In the genomic region with DNA sequence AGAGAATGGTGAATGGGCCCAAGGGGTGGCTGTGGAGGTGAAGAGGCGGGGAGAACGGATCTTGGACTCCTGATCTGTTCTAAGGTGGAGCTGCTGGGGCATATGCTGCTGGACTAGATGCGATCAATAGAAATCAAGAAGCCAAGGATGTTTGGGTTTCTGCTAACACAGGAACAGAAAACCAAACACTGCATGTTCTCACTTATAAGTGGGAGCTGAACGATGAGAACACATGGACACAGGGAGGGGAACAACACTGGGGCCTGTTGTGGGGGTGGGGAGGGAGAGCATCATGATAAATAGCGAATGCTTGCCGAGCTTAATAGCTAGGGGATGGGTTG, we compare ENCODE assay signal across 17 cellular contexts.
DNase-seq lines count a peak whose midpoint lies in the region; ATAC-seq, FAIRE-seq and TF ChIP-seq lines count a peak whose summit lies in the region.
"Had no signal": no experiment of that assay in that cellular context is flagged by ENCODE, and none has a peak within 500 bp of the region (broad histone marks: within the 10 kb centered on the region; RNA-seq: fewer than 3 reads in every experiment).

No MANE protein-coding gene starts in this region.

- no TSS peak for BruUV-seq in HepG2 (replicated peaks; lab: Mats Ljungman, UMichigan)

- TF ChIP-seq POLR2A in HepG2 (IDR thresholded peaks at IDR 0.05; ENCODE audit: insufficient read depth in 1 of 2, low read depth in 2 of 2, low read length in 2 of 2) (no peak), stomach (IDR thresholded peaks at IDR 0.05) (no peak)

- H4K20me1 ChIP-seq in HepG2 (ENCODE audit: insufficient read depth, low read length): no peaks in the 10 kb centered on the region

- peak overlapping the region; percentile 56 for H3K27ac ChIP-seq in angular gyrus (ENCODE audit: low read depth, low read length)
- H3K27ac ChIP-seq in HepG2 (ENCODE audit: extremely low read length, insufficient read depth, low read length): peak overlapping the region; percentile 91
- peak overlapping the region in 4 of 5 donors; percentile 77 to 88 (median 82) for H3K27ac ChIP-seq in stomach
- H3K27ac ChIP-seq: ovary, SJSA1 had no signal

- peak overlapping the region; percentile 65 for H3K9ac ChIP-seq in HepG2 (ENCODE audit: insufficient read depth, low read depth, low read length)

- CTCF ChIA-PET in HepG2 (lab: Yijun Ruan, JAX; ENCODE audit: low intra/inter-chr PET ratio, low total read pairs): interaction anchor here (1.8 kb wide), 1 partner anchor 60 kb away, joined by 10 read pairs; no protein-coding TSS in a partner anchor
- CTCF ChIA-PET in activated CD8-positive, alpha-beta memory T cell treated with anti-CD3 and anti-CD28 coated beads, Interleukin-2, amount 10 ng/mL, durations not matched to agents 7 days and 5 days (lab: Charles Lee): interaction anchor here (1.2 to 1.4 kb wide), 2 partner anchors 36 to 55 kb away, joined by 3 read pairs; no protein-coding TSS in a partner anchor

- H3K4me3 Mint-ChIP-seq in CD14-positive monocyte: no peak overlapping the region
- no peak overlapping the region for H3K4me3 Mint-ChIP-seq in activated CD8-positive, alpha-beta memory T cell treated with anti-CD3 and anti-CD28 coated beads, Interleukin-2, amount 10 ng/mL, durations not matched to agents 7 days and 5 days
- H3K4me3 Mint-ChIP-seq: activated CD4-positive, alpha-beta memory T cell treated with anti-CD3 and anti-CD28 coated beads, Interleukin-2, amount 10 ng/mL, durations not matched to agents 7 days and 5 days; activated T-cell treated with anti-CD3 and anti-CD28 coated beads, Interleukin-2, amount 50 U/mL, for 24 hours had no signal

- 8% methylated on average over 6 of the region's 6 CpGs for WGBS in HepG2 (ENCODE audit: low lambda C conversion rate)
- 69 to 80% (median 73%) methylated on average over 6 of the region's 6 CpGs for WGBS in stomach, 5 donors

- TF ChIP-seq RAD21 in HepG2 (CRISPR knock-in tag; IDR thresholded peaks at IDR 0.05): no peak

- H3K27me3 ChIP-seq in HepG2 (ENCODE audit: control insufficient read depth in 1 of 2, insufficient read depth in 2 of 2, low read length in 2 of 2) (no peaks in the 10 kb centered on the region), stomach (no peaks in the 10 kb centered on the region), BE2C (no peaks in the 10 kb centered on the region)
- H3K27me3 ChIP-seq: ovary, SJSA1 had no signal

- peaks cover 0 to 5% (median 4%) of the 10 kb centered on the region in 3 donors for H3K27me3 Mint-ChIP-seq in CD14-positive monocyte (ENCODE audit: low read depth in 3 of 3)
- peaks cover 27% of the 10 kb centered on the region for H3K27me3 Mint-ChIP-seq in activated CD8-positive, alpha-beta memory T cell treated with anti-CD3 and anti-CD28 coated beads, Interleukin-2, amount 10 ng/mL, durations not matched to agents 7 days and 5 days
- H3K27me3 Mint-ChIP-seq: activated T-cell treated with anti-CD3 and anti-CD28 coated beads, Interleukin-2, amount 50 U/mL, for 24 hours had no signal

- peaks cover 29% of the 10 kb centered on the region for H3K4me1 Mint-ChIP-seq in CD14-positive monocyte
- H3K4me1 Mint-ChIP-seq in activated CD8-positive, alpha-beta memory T cell treated with anti-CD3 and anti-CD28 coated beads, Interleukin-2, amount 10 ng/mL, durations not matched to agents 7 days and 5 days: no peaks in the 10 kb centered on the region

- in situ Hi-C loops in HepG2 (cut with HindIII; ENCODE audit: extremely low pct_ligation_motif_present, low pct_unique_long_range_greater_than_20kb): loop anchor here (5.0 kb wide), 2 partner anchors 62 to 108 kb away; no protein-coding TSS in a partner anchor

- H3K79me2 ChIP-seq in HepG2 (ENCODE audit: insufficient read depth, low read length): no peaks in the 10 kb centered on the region

- H3K4me2 ChIP-seq in HepG2 (ENCODE audit: low read depth, low read length): peak overlapping the region; percentile 95

- peak overlapping the region in 1 of 3 experiments; percentile 57; a peak in 2 of 6 replicates for H3K4me3 ChIP-seq in HepG2 (replicated peaks in 1 of 3; ENCODE audit: insufficient read depth in 1 of 3, low read depth in 2 of 3, low read length in 3 of 3)
- no peak overlapping the region for H3K4me3 ChIP-seq in stomach
- no peak overlapping the region for H3K4me3 ChIP-seq in BE2C (ENCODE audit: low read depth, low read length)
- H3K4me3 ChIP-seq: HAP-1, ovary, SJSA1 had no signal

- peaks cover 0 to 4% of the 10 kb centered on the region in 2 donors for H3K36me3 Mint-ChIP-seq in CD14-positive monocyte
- H3K36me3 Mint-ChIP-seq in activated CD8-positive, alpha-beta memory T cell treated with anti-CD3 and anti-CD28 coated beads, Interleukin-2, amount 10 ng/mL, durations not matched to agents 7 days and 5 days: no peaks in the 10 kb centered on the region
- H3K36me3 Mint-ChIP-seq: activated naive CD4-positive, alpha-beta T cell treated with anti-CD3 and anti-CD28 coated beads, Interleukin-2, amount 50 U/mL, for 72 hours had no signal

- TF ChIP-seq EP300 in HepG2 (IDR thresholded peaks at IDR 0.05; ENCODE audit: low read depth in 2 of 2, low read length in 2 of 2) (peak in 1 of 2 experiments; percentile 34; a peak in 1 of 4 replicates), HepG2 (CRISPR knock-in tag; IDR thresholded peaks at IDR 0.05; ENCODE audit: borderline replicate concordance) (no peak), stomach (IDR thresholded peaks at IDR 0.05) (no peak)

- TF ChIP-seq CTCF in CD14-positive monocyte (IDR thresholded peaks at IDR 0.05) (no peak), HepG2 (CRISPR knock-in tag; IDR thresholded peaks at IDR 0.05) (no peak), stomach (IDR thresholded peaks at IDR 0.05) (no peak), BE2C (IDR thresholded peaks at IDR 0.05; ENCODE audit: low read depth, low read length) (no peak)

- H2AFZ ChIP-seq in HepG2 (ENCODE audit: low read length): no peak overlapping the region

- peak; percentile 0; the same call in 2 of the 3 replicates for ATAC-seq in HepG2
- ATAC-seq in activated CD8-positive, alpha-beta memory T cell treated with anti-CD3 and anti-CD28 coated beads, Interleukin-2, amount 10 ng/mL, durations not matched to agents 7 days and 5 days: no peak
- ATAC-seq: activated naive CD4-positive, alpha-beta T cell treated with anti-CD3 and anti-CD28 coated beads, Interleukin-2, amount 50 U/mL, for 72 hours had no signal

- no peaks in the 10 kb centered on the region for H3K9me3 ChIP-seq in HepG2 (ENCODE audit: low read length)
- no peaks in the 10 kb centered on the region for H3K9me3 ChIP-seq in stomach
- no peaks in the 10 kb centered on the region for H3K9me3 ChIP-seq in BE2C
- H3K9me3 ChIP-seq: HAP-1, ovary, SJSA1 had no signal

- POLR2A ChIA-PET in HepG2 (lab: Yijun Ruan, JAX): interaction anchor here (1.0 to 9.9 kb wide), 37 partner anchors 9 to 285 kb away, joined by 3 to 299 read pairs (median 8); a partner anchor contains a TSS

- H3K36me3 ChIP-seq in HepG2 (replicated peaks in 1 of 2; ENCODE audit: control insufficient read depth in 1 of 2, insufficient read depth in 2 of 2, low read length in 2 of 2): no peaks in the 10 kb centered on the region
- no peaks in the 10 kb centered on the region for H3K36me3 ChIP-seq in stomach
- no peaks in the 10 kb centered on the region for H3K36me3 ChIP-seq in BE2C
- H3K36me3 ChIP-seq: HAP-1, ovary, SJSA1 had no signal

- intact Hi-C loops in CD14-positive monocyte (cut with micrococcal nuclease): loop anchor here in 1 of 2 donors (10.0 kb wide), 1 partner anchor 54 kb away; no protein-coding TSS in a partner anchor
- intact Hi-C loops in HepG2 (cut with micrococcal nuclease; ENCODE audit: unreplicated experiment): loop anchor here (1.0 to 5.0 kb wide), 3 partner anchors 33 to 92 kb away; no protein-coding TSS in a partner anchor
- intact Hi-C loops in stomach (cut with DNase I; ENCODE audit: low total_unique reads): no loop called here

- no peak for DNase-seq in CD14-positive monocyte (ENCODE audit: low spot score)
- DNase-seq in HepG2 (ENCODE audit: low spot score): no peak
- no peak for DNase-seq in stomach
- DNase-seq in NCI-H774 (lab: John Stamatoyannopoulos, UW): no peak
- no peak for DNase-seq in BE2C
- DNase-seq in activated CD8-positive, alpha-beta memory T cell treated with anti-CD3 and anti-CD28 coated beads, Interleukin-2, amount 10 ng/mL, durations not matched to agents 7 days and 5 days: no peak
- no peak for DNase-seq in activated CD4-positive, alpha-beta T cell treated with anti-CD3 and anti-CD28 coated beads, Interleukin-2, amount 50 U/mL, for 1 hour
- DNase-seq: activated CD4-positive, alpha-beta memory T cell treated with anti-CD3 and anti-CD28 coated beads, Interleukin-2, amount 10 ng/mL, durations not matched to agents 7 days and 5 days; activated T-cell treated with anti-CD3 and anti-CD28 coated beads, Interleukin-2, amount 50 U/mL, for 24 hours; ovary; stimulated activated CD4-positive, alpha-beta T cell treated with anti-CD3 and anti-CD28 coated beads, Interleukin-2, amount 100 ng/mL, for 48 hours; T-helper 2 cell had no signal

- peak overlapping the region in 6 of 7 donors; percentile 33 to 81 (median 72) for H3K27ac Mint-ChIP-seq in CD14-positive monocyte
- H3K27ac Mint-ChIP-seq in activated CD8-positive, alpha-beta memory T cell treated with anti-CD3 and anti-CD28 coated beads, Interleukin-2, amount 10 ng/mL, durations not matched to agents 7 days and 5 days: no peak overlapping the region
- H3K27ac Mint-ChIP-seq: activated CD4-positive, alpha-beta memory T cell treated with anti-CD3 and anti-CD28 coated beads, Interleukin-2, amount 10 ng/mL, durations not matched to agents 7 days and 5 days; activated T-cell treated with anti-CD3 and anti-CD28 coated beads, Interleukin-2, amount 50 U/mL, for 24 hours had no signal

- H3K4me1 ChIP-seq in HepG2 (ENCODE audit: insufficient read depth, low read length) (peaks cover 100% of the 10 kb centered on the region), stomach (peaks cover 33 to 78% (median 52%) of the 10 kb centered on the region in 4 donors), BE2C (no peaks in the 10 kb centered on the region)
- H3K4me1 ChIP-seq: HAP-1, SJSA1 had no signal

- peaks cover 0 to 2% (median 0%) of the 10 kb centered on the region in 7 donors for H3K9me3 Mint-ChIP-seq in CD14-positive monocyte
- H3K9me3 Mint-ChIP-seq in activated CD8-positive, alpha-beta memory T cell treated with anti-CD3 and anti-CD28 coated beads, Interleukin-2, amount 10 ng/mL, durations not matched to agents 7 days and 5 days (ENCODE audit: low read depth): no peaks in the 10 kb centered on the region
- H3K9me3 Mint-ChIP-seq: activated CD4-positive, alpha-beta memory T cell treated with anti-CD3 and anti-CD28 coated beads, Interleukin-2, amount 10 ng/mL, durations not matched to agents 7 days and 5 days; activated naive CD4-positive, alpha-beta T cell treated with anti-CD3 and anti-CD28 coated beads, Interleukin-2, amount 50 U/mL, for 72 hours; activated T-cell treated with anti-CD3 and anti-CD28 coated beads, Interleukin-2, amount 50 U/mL, for 24 hours had no signal

- FAIRE-seq in HepG2 (lab: Jason Lieb, UNC): no peak
- FAIRE-seq: frontal cortex had no signal

TF ChIP-seq in HepG2, 621 proteins besides CTCF, POLR2A, EP300 and RAD21 (continues in another document):
- TF ChIP-seq RBFOX2 (IDR thresholded peaks at IDR 0.05; ENCODE audit: low read depth, low read length): no peak
- TF ChIP-seq ZNF703 (CRISPR knock-in tag; IDR thresholded peaks at IDR 0.05; ENCODE audit: borderline replicate concordance): no peak
